ENCODE assay signal across 1 cellular context in genomic region chr4:25861422-25861926, GRCh38.
TF ChIP-seq lines count a peak whose summit lies in the region.

No MANE protein-coding gene starts in this region.

TF ChIP-seq in GM23338, 12 proteins besides CTCF, POLR2A, EP300 and RAD21 (continued from another document):
- TF ChIP-seq ZNF462 (CRISPR knock-in tag; IDR thresholded peaks at IDR 0.05) = no peak
- no peak for TF ChIP-seq CREB1 (CRISPR knock-in tag; IDR thresholded peaks at IDR 0.05; ENCODE audit: low read depth)
- no peak for TF ChIP-seq POLR2AphosphoS5 (IDR thresholded peaks at IDR 0.05; ENCODE audit: low read depth)
- TF ChIP-seq ZNF114 (CRISPR knock-in tag; IDR thresholded peaks at IDR 0.05) = no peak
